ENCODE assay signal across 8 cellular contexts in genomic region chr20:38094373-38094775, GRCh38.
DNase-seq lines count a peak whose midpoint lies in the region; ATAC-seq, FAIRE-seq and TF ChIP-seq lines count a peak whose summit lies in the region.

No MANE protein-coding gene starts in this region.

- H3K4me3 ChIP-seq in ACC112 (ENCODE audit: low read depth, low read length) (no peak overlapping the region; the same call in 1 of the 2 replicates), H1 (ENCODE audit: extremely low read depth in 1 of 4, insufficient read depth in 2 of 4, low read depth in 3 of 4, low read length in 4 of 4) (no peak overlapping the region), parathyroid adenoma (ENCODE audit: low read depth, low read length) (no peak overlapping the region), testis (no peak overlapping the region), suprapubic skin (no peak overlapping the region)

- WGBS in H1 (ENCODE audit: extremely low coverage in 1 of 2, insufficient coverage in 1 of 2, insufficient read length in 1 of 2, insufficient replicate concordance in 2 of 2, low coverage in 1 of 2, low lambda C conversion rate in 2 of 2, missing lambda C conversion rate in 1 of 2), 2 experiments, result 91% methylated on average over 1 of the region's 1 CpG; no CpG with 5 or more reads in 1 of the 2 experiments
- WGBS in testis, 2 donors, result 63 to 64% methylated on average over 1 of the region's 1 CpG
- WGBS in suprapubic skin, result 74% methylated on average over 1 of the region's 1 CpG

- no peak overlapping the region for H2BK20ac ChIP-seq in H1 (ENCODE audit: low read length)

- ATAC-seq in GM18861 (IDR thresholded peaks at IDR 0.05; ENCODE audit: unreplicated experiment) (peak; percentile 54), HG03103 (IDR thresholded peaks at IDR 0.05; ENCODE audit: low read depth, unreplicated experiment) (peak; percentile 67)

- no peak overlapping the region for H4K91ac ChIP-seq in H1 (replicated peaks; ENCODE audit: insufficient read length, low read length)

- H3K27me3 ChIP-seq in ACC112 (ENCODE audit: insufficient read depth, low read length), result no peaks in the 10 kb centered on the region
- no peaks in the 10 kb centered on the region for H3K27me3 ChIP-seq in H1 (replicated peaks in 1 of 4; ENCODE audit: control insufficient read depth in 3 of 4, extremely low read depth in 1 of 4, insufficient read depth in 3 of 4, low read length in 3 of 4)
- no peaks in the 10 kb centered on the region for H3K27me3 ChIP-seq in parathyroid adenoma (ENCODE audit: control insufficient read depth, insufficient read depth, low read length)
- no peaks in the 10 kb centered on the region for H3K27me3 ChIP-seq in testis
- no peaks in the 10 kb centered on the region for H3K27me3 ChIP-seq in suprapubic skin

- H3K79me2 ChIP-seq in ACC112 (ENCODE audit: control insufficient read depth, insufficient read depth, low read length, unreplicated experiment), result no peaks in the 10 kb centered on the region
- no peaks in the 10 kb centered on the region for H3K79me2 ChIP-seq in H1 (ENCODE audit: control insufficient read depth in 1 of 2, insufficient read depth in 2 of 2, low read length in 2 of 2)
- H3K79me2 ChIP-seq in parathyroid adenoma, result no peaks in the 10 kb centered on the region

- no peak overlapping the region for H2BK15ac ChIP-seq in H1 (ENCODE audit: low read length)

- H3K4me2 ChIP-seq in H1 (ENCODE audit: insufficient read depth in 1 of 2, low read depth in 2 of 2, low read length in 2 of 2) (no peak overlapping the region), parathyroid adenoma (ENCODE audit: low read length) (peak overlapping the region; percentile 7)

- POLR2A ChIA-PET in H1 (lab: Charles Lee; ENCODE audit: partially characterized antibody), result interaction anchor here (0.6 kb wide), 1 partner anchor 65 kb away, joined by 3 read pairs; no protein-coding TSS in a partner anchor

- H2BK12ac ChIP-seq in H1 (ENCODE audit: low read depth, low read length), result no peak overlapping the region

- DNase-seq in SIG-M5 (lab: John Stamatoyannopoulos, UW), result peak; percentile 60
- DNase-seq in H1 (ENCODE audit: low read depth in 1 of 2, low spot score in 2 of 2), result no peak
- no peak for DNase-seq in testis
- no peak for DNase-seq in suprapubic skin (ENCODE audit: low spot score in 2 of 2)

- H3K56ac ChIP-seq in H1 (replicated peaks; ENCODE audit: insufficient read length, low read depth, low read length), result no peak overlapping the region

- H4K8ac ChIP-seq in H1 (ENCODE audit: extremely low read depth, insufficient read depth, low read length), result no peak overlapping the region

- no peak overlapping the region for H2BK120ac ChIP-seq in H1 (replicated peaks; ENCODE audit: low read depth, low read length)

- H3K14ac ChIP-seq in H1 (ENCODE audit: insufficient read length), result no peak overlapping the region

- TF ChIP-seq EP300 in H1 (IDR thresholded peaks at IDR 0.05; ENCODE audit: borderline replicate concordance in 1 of 2, low read depth in 2 of 2, low read length in 2 of 2), result no peak
- TF ChIP-seq EP300 in suprapubic skin (IDR thresholded peaks at IDR 0.05), result no peak

- H3K9me3 ChIP-seq in H1 (ENCODE audit: insufficient read depth in 2 of 2, low read depth in 1 of 2, low read length in 1 of 2), result no peaks in the 10 kb centered on the region
- H3K9me3 ChIP-seq in parathyroid adenoma (ENCODE audit: control insufficient read depth, low read length), result no peaks in the 10 kb centered on the region
- H3K9me3 ChIP-seq in testis, result no peaks in the 10 kb centered on the region
- no peaks in the 10 kb centered on the region for H3K9me3 ChIP-seq in suprapubic skin

- no peak overlapping the region for H2BK5ac ChIP-seq in H1 (ENCODE audit: low read depth, low read length)

- TF ChIP-seq POLR2A in H1 (IDR thresholded peaks at IDR 0.05; ENCODE audit: control extremely low read depth in 1 of 2, low read depth in 2 of 2, low read length in 2 of 2) (no peak), testis (IDR thresholded peaks at IDR 0.05) (no peak), suprapubic skin (IDR thresholded peaks at IDR 0.05) (no peak)

- H4K20me1 ChIP-seq in H1 (replicated peaks in 1 of 2; ENCODE audit: control insufficient read depth in 1 of 2, insufficient read depth in 2 of 2, low read length in 2 of 2), result no peaks in the 10 kb centered on the region

- no peak overlapping the region for H4K5ac ChIP-seq in H1 (ENCODE audit: insufficient read length, low read depth, low read length)

- H3K4me1 ChIP-seq in ACC112 (ENCODE audit: control insufficient read depth, insufficient read depth, low read length, unreplicated experiment), result peaks cover 38% of the 10 kb centered on the region
- no peaks in the 10 kb centered on the region for H3K4me1 ChIP-seq in H1 (replicated peaks in 1 of 4; ENCODE audit: control insufficient read depth in 3 of 4, insufficient read depth in 4 of 4, low read length in 3 of 4)
- peaks cover 21% of the 10 kb centered on the region for H3K4me1 ChIP-seq in parathyroid adenoma
- peaks cover 17% of the 10 kb centered on the region for H3K4me1 ChIP-seq in testis
- peaks cover 13% of the 10 kb centered on the region for H3K4me1 ChIP-seq in suprapubic skin

- H3K18ac ChIP-seq in H1 (ENCODE audit: extremely low read depth, low read length), result no peak overlapping the region

- no peak for TF ChIP-seq CTCF in H1 (IDR thresholded peaks at IDR 0.05; ENCODE audit: control extremely low read depth in 1 of 3, insufficient read depth in 1 of 3, low read depth in 1 of 3, low read length in 3 of 3)
- TF ChIP-seq CTCF in parathyroid adenoma (IDR thresholded peaks at IDR 0.05), result no peak
- no peak for TF ChIP-seq CTCF in testis (IDR thresholded peaks at IDR 0.05)
- no peak for TF ChIP-seq CTCF in suprapubic skin (IDR thresholded peaks at IDR 0.05)

- H3K4ac ChIP-seq in H1 (replicated peaks; ENCODE audit: insufficient read length, low read depth, low read length), result no peak overlapping the region

- no peak overlapping the region for H3K23ac ChIP-seq in H1 (ENCODE audit: insufficient read length)

- H3K9ac ChIP-seq in H1 (replicated peaks in 1 of 4; ENCODE audit: extremely low read depth in 1 of 4, low read depth in 3 of 4, low read length in 3 of 4), result no peak overlapping the region
- no peak overlapping the region for H3K9ac ChIP-seq in parathyroid adenoma

- no peak for TF ChIP-seq RAD21 in H1 (IDR thresholded peaks at IDR 0.05 in 1 of 2, conservative IDR thresholded peaks at IDR 0.05 in 1 of 2; ENCODE audit: low read depth in 2 of 2, low read length in 2 of 2)

- CTCF ChIA-PET in H1 (lab: Charles Lee; ENCODE audit: partially characterized antibody), result interaction anchor here (0.7 to 1.7 kb wide), 5 partner anchors 19 to 37 kb away, joined by 3 to 4 read pairs (median 3); no protein-coding TSS in a partner anchor

- intact Hi-C loops in testis (cut with DNase I; ENCODE audit: low total_unique reads), result no loop called here

- H2AK5ac ChIP-seq in H1 (ENCODE audit: low read depth, low read length), result no peak overlapping the region

- H3K79me1 ChIP-seq in H1 (ENCODE audit: low read depth, low read length), result no peaks in the 10 kb centered on the region

- no peak for FAIRE-seq in H1 (lab: Jason Lieb, UNC)

- H3K27ac ChIP-seq in ACC112 (ENCODE audit: low read depth, low read length), result peak overlapping the region; percentile 88
- no peak overlapping the region for H3K27ac ChIP-seq in H1 (ENCODE audit: low read depth, low read length)
- peak overlapping the region; percentile 57 for H3K27ac ChIP-seq in parathyroid adenoma
- H3K27ac ChIP-seq in testis, result no peak overlapping the region
- no peak overlapping the region for H3K27ac ChIP-seq in suprapubic skin

- H3K36me3 ChIP-seq in ACC112 (ENCODE audit: insufficient read depth, low read length), result peaks cover 4% of the 10 kb centered on the region; the same call in 1 of the 2 replicates
- peaks cover 0 to 15% (median 8%) of the 10 kb centered on the region in 4 experiments for H3K36me3 ChIP-seq in H1 (ENCODE audit: control insufficient read depth in 2 of 4, insufficient read depth in 4 of 4, low read length in 3 of 4)
- no peaks in the 10 kb centered on the region for H3K36me3 ChIP-seq in parathyroid adenoma (ENCODE audit: control insufficient read depth, insufficient read depth, low read length)
- H3K36me3 ChIP-seq in testis (ENCODE audit: low read depth, missing control alignments), result no peaks in the 10 kb centered on the region
- peaks cover 21% of the 10 kb centered on the region for H3K36me3 ChIP-seq in suprapubic skin

- H3K23me2 ChIP-seq in H1 (ENCODE audit: low read depth, low read length), result no peaks in the 10 kb centered on the region

- peak overlapping the region; percentile 16 for H2AFZ ChIP-seq in ACC112 (ENCODE audit: low read length, unreplicated experiment)
- H2AFZ ChIP-seq in H1 (ENCODE audit: low read length), result no peak overlapping the region
- H2AFZ ChIP-seq in parathyroid adenoma, result peak overlapping the region; percentile 33

TF ChIP-seq in H1, 55 proteins besides CTCF, POLR2A, EP300 and RAD21:
- TF ChIP-seq CBX8 (IDR thresholded peaks at IDR 0.05; ENCODE audit: borderline replicate concordance, low read depth, low read length) (no peak), MAFK (IDR thresholded peaks at IDR 0.05; ENCODE audit: low read depth, low read length) (no peak), CEBPB (IDR thresholded peaks at IDR 0.05; ENCODE audit: low read depth, low read length) (peak; percentile 70; the same call in 1 of the 2 replicates)
TF ChIP-seq in H1: peak in this region for 1.

Comparison
In these comparisons a context has a peak if more than half of its experiments do, and no peak if none do; other contexts are left out.
1. H3K27ac ChIP-seq: peak in ACC112 (single experiment) and parathyroid adenoma (single experiment); none in H1 (single experiment), testis (0 of 2) and suprapubic skin (single experiment).